10 cellular contexts compared by ENCODE assay signal in the genomic region with DNA sequence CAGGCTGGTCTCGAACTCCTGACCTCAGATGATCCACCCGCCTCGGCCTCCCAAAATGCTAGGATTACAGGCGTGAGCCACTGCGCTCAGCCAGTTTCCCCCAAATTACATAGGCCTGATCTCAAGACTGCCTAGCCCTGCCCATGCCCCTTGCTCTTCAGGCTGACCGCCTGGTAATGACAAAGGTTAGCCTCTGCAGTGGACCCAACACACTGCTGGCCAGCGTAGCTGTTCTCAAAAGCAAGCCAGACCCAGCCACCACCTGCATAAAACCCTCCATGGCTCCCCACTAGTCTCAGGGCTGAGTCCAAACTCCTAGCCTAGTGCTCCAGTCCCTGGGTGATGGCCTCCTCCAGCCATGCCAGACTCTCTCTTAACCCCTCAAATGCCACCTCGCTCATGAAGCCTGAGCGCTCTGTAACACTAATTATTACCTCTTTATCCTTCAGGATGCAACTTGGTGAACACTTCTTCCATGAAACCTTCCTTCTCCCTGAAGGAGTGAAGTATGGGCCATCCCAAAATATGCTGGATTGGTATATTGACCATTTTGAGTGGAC. TPM values are rescaled to one million over a fixed set of nuclear protein-coding genes. Genes with fewer than 3 reads are reported as not detected.
DNase-seq lines count a peak whose midpoint lies in the region; ATAC-seq and TF ChIP-seq lines count a peak whose summit lies in the region.
"Had no signal": no experiment of that assay in that cellular context is flagged by ENCODE, and none has a peak within 500 bp of the region (broad histone marks: within the 10 kb centered on the region; RNA-seq: fewer than 3 reads in every experiment).

No MANE protein-coding gene starts in this region.

- H3K4me1 ChIP-seq in SK-N-SH (ENCODE audit: control insufficient read depth in 1 of 2, insufficient read depth in 2 of 2, low read depth in 1 of 2, low read length in 1 of 2), result peaks cover 6 to 20% of the 10 kb centered on the region in 2 experiments; a peak in 1 of 4 replicates
- peaks cover 0 to 52% (median 14%) of the 10 kb centered on the region in 3 donors for H3K4me1 ChIP-seq in gastroesophageal sphincter
- peaks cover 19% of the 10 kb centered on the region for H3K4me1 ChIP-seq in smooth muscle cell (ENCODE audit: low read depth)

- no peak overlapping the region for H2AFZ ChIP-seq in SK-N-SH (ENCODE audit: low read depth)
- no peak overlapping the region for H2AFZ ChIP-seq in smooth muscle cell (ENCODE audit: low read depth)

- H3K4me3 Mint-ChIP-seq in activated CD4-positive, alpha-beta memory T cell treated with anti-CD3 and anti-CD28 coated beads for 36 hours, result peak overlapping the region; percentile 62

- TF ChIP-seq EP300 in SK-N-SH (IDR thresholded peaks at IDR 0.05; ENCODE audit: borderline replicate concordance in 1 of 2, low read depth in 1 of 2, low read length in 1 of 2), result no peak
- no peak for TF ChIP-seq EP300 in gastroesophageal sphincter (IDR thresholded peaks at IDR 0.05)

- H3K4me1 Mint-ChIP-seq in activated CD4-positive, alpha-beta memory T cell treated with anti-CD3 and anti-CD28 coated beads for 36 hours (ENCODE audit: low read depth), result peaks cover 54% of the 10 kb centered on the region

- peak overlapping the region; percentile 76 for H3K4me2 ChIP-seq in SK-N-SH
- no peak overlapping the region for H3K4me2 ChIP-seq in smooth muscle cell

- DNase-seq in SK-N-SH, result no peak
- DNase-seq in activated CD4-positive, alpha-beta memory T cell treated with anti-CD3 and anti-CD28 coated beads for 36 hours, result no peak
- DNase-seq in smooth muscle cell (lab: John Stamatoyannopoulos, UW; ENCODE audit: unreplicated experiment), result no peak
- no peak for DNase-seq in activated effector memory CD4-positive, alpha-beta T cell treated with anti-CD3 and anti-CD28 coated beads, Interleukin-2, amount 50 U/mL, for 16 hours
- no peak for DNase-seq in LoVo (ENCODE audit: low spot score)
- DNase-seq in NCI-H748 (lab: John Stamatoyannopoulos, UW; ENCODE audit: unreplicated experiment), result no peak

- no peaks in the 10 kb centered on the region for H3K36me3 Mint-ChIP-seq in activated CD4-positive, alpha-beta memory T cell treated with anti-CD3 and anti-CD28 coated beads for 36 hours

- H3K79me2 ChIP-seq in SK-N-SH (ENCODE audit: insufficient read depth), result peaks cover 4% of the 10 kb centered on the region; the same call in 1 of the 2 replicates
- H3K79me2 ChIP-seq in smooth muscle cell (ENCODE audit: low read depth), result no peaks in the 10 kb centered on the region

- no peaks in the 10 kb centered on the region for H4K20me1 ChIP-seq in SK-N-SH (ENCODE audit: insufficient read depth)
- H4K20me1 ChIP-seq in smooth muscle cell (ENCODE audit: low read depth), result no peaks in the 10 kb centered on the region

- peak overlapping the region in 1 of 2 experiments; percentile 69; a peak in 2 of 4 replicates for H3K27ac ChIP-seq in SK-N-SH (ENCODE audit: low read depth in 2 of 2, low read length in 1 of 2)
- peak overlapping the region in 3 of 4 donors; percentile 33 to 63 (median 62) for H3K27ac ChIP-seq in gastroesophageal sphincter
- H3K27ac ChIP-seq in smooth muscle cell (ENCODE audit: low read depth), result no peak overlapping the region

- H3K9ac ChIP-seq in SK-N-SH (peak overlapping the region; percentile 59; the same call in 1 of the 2 replicates), smooth muscle cell (ENCODE audit: low read depth) (peak overlapping the region; percentile 53)

- intact Hi-C loops in activated CD4-positive, alpha-beta memory T cell treated with anti-CD3 and anti-CD28 coated beads for 36 hours (cut with micrococcal nuclease), result loop anchor here (1.0 to 2.0 kb wide), 2 partner anchors 38 to 130 kb away; a partner anchor contains a TSS

- no peaks in the 10 kb centered on the region for H3K9me3 Mint-ChIP-seq in activated CD4-positive, alpha-beta memory T cell treated with anti-CD3 and anti-CD28 coated beads for 36 hours

- TF ChIP-seq POLR2A in gastroesophageal sphincter (IDR thresholded peaks at IDR 0.05), result no peak

- no peaks in the 10 kb centered on the region for H3K27me3 ChIP-seq in SK-N-SH (ENCODE audit: insufficient read depth)
- no peaks in the 10 kb centered on the region for H3K27me3 ChIP-seq in gastroesophageal sphincter
- H3K27me3 ChIP-seq in smooth muscle cell (ENCODE audit: low read depth), result no peaks in the 10 kb centered on the region

- CTCF ChIA-PET in SK-N-SH (lab: Yijun Ruan, JAX), result interaction anchor here (1.2 to 3.4 kb wide), 3 partner anchors 36 to 187 kb away, joined by 5 to 31 read pairs (median 9); no protein-coding TSS in a partner anchor
- CTCF ChIA-PET in activated CD4-positive, alpha-beta memory T cell treated with anti-CD3 and anti-CD28 coated beads for 36 hours (lab: Charles Lee), result interaction anchor here (0.5 to 3.4 kb wide), 3 partner anchors 14 to 183 kb away, joined by 3 to 17 read pairs (median 5); no protein-coding TSS in a partner anchor

- no peaks in the 10 kb centered on the region for H3K9me3 ChIP-seq in SK-N-SH
- no peaks in the 10 kb centered on the region for H3K9me3 ChIP-seq in gastroesophageal sphincter
- H3K9me3 ChIP-seq in smooth muscle cell (replicated peaks; ENCODE audit: low read depth), result no peaks in the 10 kb centered on the region
- H3K9me3 ChIP-seq: heart right ventricle had no signal

- TF ChIP-seq RAD21 in SK-N-SH (IDR thresholded peaks at IDR 0.05; ENCODE audit: low read length), result no peak

- POLR2A ChIA-PET in SK-N-SH (lab: Yijun Ruan, JAX), result no interaction called here
- POLR2A ChIA-PET in activated CD4-positive, alpha-beta memory T cell treated with anti-CD3 and anti-CD28 coated beads for 36 hours (lab: Charles Lee), result interaction anchor here (0.7 kb wide), 1 partner anchor 754 kb away, joined by 3 read pairs; no protein-coding TSS in a partner anchor

- no peak for ATAC-seq in SK-N-SH treated with all-trans-retinoic acid at 6 μM for 48 hours
- ATAC-seq in gastroesophageal sphincter, result no peak

- H3K9me2 ChIP-seq in SK-N-SH, result no peaks in the 10 kb centered on the region

- H3K4me3 ChIP-seq in SK-N-SH (ENCODE audit: low read depth in 2 of 2, low read length in 1 of 2) (no peak overlapping the region), gastroesophageal sphincter (peak overlapping the region in 1 of 2 donors; percentile 40), smooth muscle cell (no peak overlapping the region)

- H3F3A ChIP-seq in SK-N-SH (replicated peaks; ENCODE audit: insufficient read depth) (no peaks in the 10 kb centered on the region), smooth muscle cell (ENCODE audit: low read depth) (peaks cover 10% of the 10 kb centered on the region)

- H3K27ac Mint-ChIP-seq in activated CD4-positive, alpha-beta memory T cell treated with anti-CD3 and anti-CD28 coated beads for 36 hours, result peak overlapping the region; percentile 86

- TF ChIP-seq CTCF in SK-N-SH (IDR thresholded peaks at IDR 0.05) (no peak), gastroesophageal sphincter (IDR thresholded peaks at IDR 0.05) (no peak), smooth muscle cell (IDR thresholded peaks at IDR 0.05; ENCODE audit: borderline replicate concordance, insufficient read depth, poor library complexity, severe bottlenecking) (no peak)

- H3K36me3 ChIP-seq in SK-N-SH (replicated peaks in 1 of 2; ENCODE audit: control insufficient read depth in 1 of 2, insufficient read depth in 2 of 2, low read length in 1 of 2) (no peaks in the 10 kb centered on the region), gastroesophageal sphincter (no peaks in the 10 kb centered on the region), smooth muscle cell (ENCODE audit: low read depth) (no peaks in the 10 kb centered on the region)
- H3K36me3 ChIP-seq: heart right ventricle had no signal

- H3K27me3 Mint-ChIP-seq in activated CD4-positive, alpha-beta memory T cell treated with anti-CD3 and anti-CD28 coated beads for 36 hours, result no peaks in the 10 kb centered on the region

- 92% methylated on average over 4 of the region's 9 CpGs for WGBS in SK-N-SH (ENCODE audit: low lambda C conversion rate)
- 96% methylated on average over 3 of the region's 9 CpGs; no CpG with 5 or more reads in 1 of the 2 donors for WGBS in gastroesophageal sphincter (ENCODE audit: low coverage in 1 of 2), 2 donors
- 94% methylated on average over 9 of the region's 9 CpGs for WGBS in smooth muscle cell (ENCODE audit: low lambda C conversion rate)

TF ChIP-seq in SK-N-SH, 30 proteins besides CTCF, POLR2A, EP300 and RAD21 (continues in another document):
- no peak for TF ChIP-seq CHD2 (IDR thresholded peaks at IDR 0.05; ENCODE audit: low read length, partially characterized antibody)
- TF ChIP-seq GABPA (IDR thresholded peaks at IDR 0.05; ENCODE audit: low read depth), result no peak
- TF ChIP-seq MEF2A (IDR thresholded peaks at IDR 0.05; ENCODE audit: borderline replicate concordance, low read depth), result no peak
- no peak for TF ChIP-seq SIN3A (IDR thresholded peaks at IDR 0.05; ENCODE audit: borderline replicate concordance, low read depth, low read length)

TF ChIP-seq in SK-N-SH treated with all-trans-retinoic acid at 6 μM for 48 hours, 23 proteins besides CTCF, POLR2A, EP300 and RAD21 (continues in another document):
- TF ChIP-seq ZFP30 (CRISPR knock-in tag; IDR thresholded peaks at IDR 0.05), result no peak
- no peak for TF ChIP-seq OSR1 (CRISPR knock-in tag; IDR thresholded peaks at IDR 0.05)
- no peak for TF ChIP-seq ZFP3 (CRISPR knock-in tag; IDR thresholded peaks at IDR 0.05)
- no peak for TF ChIP-seq CSDC2 (CRISPR knock-in tag; IDR thresholded peaks at IDR 0.05)
- no peak for TF ChIP-seq ZNF565 (CRISPR knock-in tag; conservative IDR thresholded peaks at IDR 0.05; ENCODE audit: low read depth)

RNA-seq across cellular contexts. Expression of a gene that starts 0.8 kb away (rescaled TPM):
- 1.7 and 1.8 TPM in 2 replicates for polyA plus RNA-seq in SK-N-SH (2012; rRNA removed)
- polyA plus RNA-seq in SK-N-SH (2012; cell fraction: cytosol; rRNA removed), result 1.4 and 1.5 TPM in 2 replicates
- polyA plus RNA-seq in SK-N-SH (2012; cell fraction: nucleus; rRNA removed), result 2.0 and 2.4 TPM in 2 replicates
- total RNA-seq in activated CD4-positive, alpha-beta memory T cell treated with anti-CD3 and anti-CD28 coated beads for 36 hours, result under 1 TPM in 1 of 2 experiments, not detected in 1; 0.46 TPM
- 1 to 10 TPM in 1 of 4 donors, not detected in 3; 2.7 TPM for total RNA-seq in gastroesophageal sphincter
- not detected in 2 replicates for total RNA-seq in smooth muscle cell
- 0.32 and 0.48 TPM in 2 replicates for polyA plus RNA-seq in smooth muscle cell
- total RNA-seq: A172 had no signal

RNA-seq across cellular contexts. Expression of a gene that starts 2.7 kb away (rescaled TPM):
- 6.6 and 6.8 TPM in 2 replicates for polyA plus RNA-seq in SK-N-SH (2012; rRNA removed)
- polyA plus RNA-seq in SK-N-SH (2012; cell fraction: cytosol; rRNA removed), result 3.5 and 5.0 TPM in 2 replicates
- polyA plus RNA-seq in SK-N-SH (2012; cell fraction: nucleus; rRNA removed), result 10.6 TPM in 2 replicates
- under 1 TPM; 0.31 to 0.46 TPM for total RNA-seq in activated CD4-positive, alpha-beta memory T cell treated with anti-CD3 and anti-CD28 coated beads for 36 hours
- total RNA-seq in gastroesophageal sphincter, result 10 to 100 TPM in 1 of 4 donors, 1 to 10 TPM in 3; 3.9 to 12.2 (median 6.7) TPM
- 1.1 and 1.9 TPM in 2 replicates for total RNA-seq in smooth muscle cell
- polyA plus RNA-seq in smooth muscle cell, result 2.0 and 4.1 TPM in 2 replicates

RNA-seq across cellular contexts. Expression of a gene that starts 37.7 kb away (rescaled TPM):
- polyA plus RNA-seq in SK-N-SH (2012; rRNA removed) (27.0 and 50.9 TPM in 2 replicates), smooth muscle cell (13.4 and 15.0 TPM in 2 replicates)
- polyA plus RNA-seq in SK-N-SH (2012; cell fraction: cytosol; rRNA removed), result 20.3 and 29.6 TPM in 2 replicates
- 51.6 and 84.8 TPM in 2 replicates for polyA plus RNA-seq in SK-N-SH (2012; cell fraction: nucleus; rRNA removed)
- 10 to 100 TPM; 60.4 to 69.0 TPM for total RNA-seq in activated CD4-positive, alpha-beta memory T cell treated with anti-CD3 and anti-CD28 coated beads for 36 hours
- total RNA-seq in gastroesophageal sphincter (10 to 100 TPM; 39.2 to 81.1 (median 46.2) TPM), smooth muscle cell (11.1 and 15.4 TPM in 2 replicates)
